25 cellular contexts compared by ENCODE assay signal in genomic region chr17:20279631-20280030, GRCh38.
"Had no signal": no experiment of that assay in that cellular context is flagged by ENCODE, and none has a peak within 500 bp of the region (broad histone marks: within the 10 kb centered on the region; RNA-seq: fewer than 3 reads in every experiment).

No MANE protein-coding gene starts in this region.

- H3K4me1 ChIP-seq: lower lobe of right lung, right lobe of liver, testis had no signal

- H3K27me3 ChIP-seq: ascending aorta, heart right ventricle, left lung, neutrophil, ovary, right lobe of liver, testis, transverse colon had no signal

- H3K36me3 ChIP-seq: ascending aorta, left lung, lower lobe of right lung, neutrophil, ovary, right lobe of liver, transverse colon, WERI-Rb-1 had no signal

- H3K9me3 ChIP-seq: ascending aorta, heart right ventricle, left lung, lower lobe of right lung, neutrophil, ovary, right lobe of liver, testis, transverse colon had no signal

- H3K4me3 ChIP-seq: ascending aorta, heart right ventricle, left lung, lower lobe of right lung, ovary, right lobe of liver, testis, transverse colon had no signal

- DNase-seq: activated CD4-positive, alpha-beta T cell treated with anti-CD3 and anti-CD28 coated beads for 48 hours; activated CD4-positive, alpha-beta T cell treated with anti-CD3 and anti-CD28 coated beads, Interleukin-2, amount 50 U/mL, for 48 hours; activated effector memory CD4-positive, alpha-beta T cell treated with Interleukin-2 at 50 U/mL for 16 hours; activated naive CD4-positive, alpha-beta T cell treated with Interleukin-2 at 50 U/mL for 16 hours; activated naive CD8-positive, alpha-beta T cell treated with anti-CD3 and anti-CD28 coated beads, Interleukin-2, amount 10 ng/mL, durations not matched to agents 7 days and 5 days; caudate nucleus; cortex of kidney; foreskin fibroblast; heart right ventricle; kidney glomerular epithelial cell; left lung; lower lobe of right lung; mesenchymal stem cell; ovary; right lobe of liver; stimulated activated CD4-positive, alpha-beta T cell treated with anti-CD3 and anti-CD28 coated beads, Interleukin-2, amount 100 ng/mL, for 48 hours; stimulated activated naive CD8-positive, alpha-beta T cell treated with anti-CD3 and anti-CD28 coated beads, Interleukin-15, Interleukin-2, amounts not matched to agents 100 U/mL and 50 U/mL, for 24 hours; T1000; testis; transverse colon; WERI-Rb-1 had no signal

- H3K36me3 Mint-ChIP-seq: natural killer cell treated with Interleukin-12 subunit alpha and Interleukin-12 subunit beta and Interleukin-15 and Interleukin-18, amount 100 ng/mL, for 72 hours had no signal

- H3K27ac Mint-ChIP-seq: activated naive CD8-positive, alpha-beta T cell treated with anti-CD3 and anti-CD28 coated beads, Interleukin-2, amount 10 ng/mL, durations not matched to agents 7 days and 5 days; natural killer cell treated with Interleukin-12 subunit alpha and Interleukin-12 subunit beta and Interleukin-15 and Interleukin-18, amount 100 ng/mL, for 72 hours; progenitor cell of endocrine pancreas had no signal

- H3K4me3 Mint-ChIP-seq: activated naive CD8-positive, alpha-beta T cell treated with anti-CD3 and anti-CD28 coated beads, Interleukin-2, amount 10 ng/mL, durations not matched to agents 7 days and 5 days; natural killer cell treated with Interleukin-12 subunit alpha and Interleukin-12 subunit beta and Interleukin-15 and Interleukin-18, amount 100 ng/mL, for 72 hours had no signal

- H3K27ac ChIP-seq: heart right ventricle, left lung, lower lobe of right lung, neutrophil, ovary, right lobe of liver, testis, transverse colon, WERI-Rb-1 had no signal

- H3K9me3 Mint-ChIP-seq: activated naive CD8-positive, alpha-beta T cell treated with anti-CD3 and anti-CD28 coated beads, Interleukin-2, amount 10 ng/mL, durations not matched to agents 7 days and 5 days; natural killer cell treated with Interleukin-12 subunit alpha and Interleukin-12 subunit beta and Interleukin-15 and Interleukin-18, amount 100 ng/mL, for 72 hours had no signal

- H3K27me3 Mint-ChIP-seq: natural killer cell treated with Interleukin-12 subunit alpha and Interleukin-12 subunit beta and Interleukin-15 and Interleukin-18, amount 100 ng/mL, for 72 hours; progenitor cell of endocrine pancreas had no signal
